Comparison of ENCODE assay signal across 18 cellular contexts in genomic region chr10:43106256-43107091, GRCh38. TPM values are rescaled to one million over a fixed set of nuclear protein-coding genes. Genes with fewer than 3 reads are reported as not detected.
DNase-seq lines count a peak whose midpoint lies in the region; ATAC-seq lines count a peak whose summit lies in the region.
"Had no signal": no experiment of that assay in that cellular context is flagged by ENCODE, and none has a peak within 500 bp of the region (broad histone marks: within the 10 kb centered on the region; RNA-seq: fewer than 3 reads in every experiment).

No MANE protein-coding gene starts in this region.

- peak overlapping the region; percentile 98 for H3K4me2 ChIP-seq in BLaER1

- H3K36me3 Mint-ChIP-seq in CD4-positive, CD25-positive, alpha-beta regulatory T cell = no peaks in the 10 kb centered on the region
- H3K36me3 Mint-ChIP-seq in T-helper 17 cell (ENCODE audit: low read depth) = no peaks in the 10 kb centered on the region
- no peaks in the 10 kb centered on the region for H3K36me3 Mint-ChIP-seq in naive thymus-derived CD8-positive, alpha-beta T cell

- H3K36me3 ChIP-seq in BLaER1 = no peaks in the 10 kb centered on the region
- no peaks in the 10 kb centered on the region for H3K36me3 ChIP-seq in CD4-positive, CD25-positive, alpha-beta regulatory T cell (ENCODE audit: control insufficient read depth, insufficient read depth, low read length)
- H3K36me3 ChIP-seq: breast epithelium, esophagus muscularis mucosa, pancreas, right lobe of liver, thoracic aorta had no signal

- peaks cover 57% of the 10 kb centered on the region for H3K4me1 ChIP-seq in BLaER1
- H3K4me1 ChIP-seq in CD4-positive, CD25-positive, alpha-beta regulatory T cell (ENCODE audit: control insufficient read depth, insufficient read depth, low read length, poor library complexity, severe bottlenecking) = peaks cover 14% of the 10 kb centered on the region
- H3K4me1 ChIP-seq: breast epithelium had no signal

- POLR2A ChIA-PET in naive thymus-derived CD8-positive, alpha-beta T cell (lab: Charles Lee) = no interaction called here

- no peak overlapping the region for H3K4me3 ChIP-seq in BLaER1
- H3K4me3 ChIP-seq in CD4-positive, CD25-positive, alpha-beta regulatory T cell (ENCODE audit: low read depth, low read length) = no peak overlapping the region
- H3K4me3 ChIP-seq: right lobe of liver had no signal

- H4K20me1 ChIP-seq in BLaER1 = no peaks in the 10 kb centered on the region

- H3K27me3 Mint-ChIP-seq in CD4-positive, CD25-positive, alpha-beta regulatory T cell = peaks cover 18% of the 10 kb centered on the region
- H3K27me3 Mint-ChIP-seq in T-helper 17 cell = peaks cover 21% of the 10 kb centered on the region
- peaks cover 12 to 25% (median 15%) of the 10 kb centered on the region in 5 donors for H3K27me3 Mint-ChIP-seq in naive thymus-derived CD8-positive, alpha-beta T cell

- no peak for DNase-seq in CD4-positive, CD25-positive, alpha-beta regulatory T cell
- DNase-seq in T-helper 17 cell (no peak), putamen (ENCODE audit: low spot score) (no peak), retina (no peak), UCSD-AML1 (lab: John Stamatoyannopoulos, UW; ENCODE audit: unreplicated experiment) (no peak)
- DNase-seq in naive thymus-derived CD8-positive, alpha-beta T cell = no peak
- DNase-seq: DMS53, endodermal cell, mesendoderm, NCI-H1417 treated with DMSO at 0.1 percent for 48 hours, NCI-H446 treated with DMSO at 0.1 percent for 48 hours, right lobe of liver, SHP77 treated with DMSO at 0.1 percent for 48 hours had no signal

- peaks cover 0 to 21% (median 2%) of the 10 kb centered on the region in 4 donors for H3K4me1 Mint-ChIP-seq in CD4-positive, CD25-positive, alpha-beta regulatory T cell
- peaks cover 8% of the 10 kb centered on the region for H3K4me1 Mint-ChIP-seq in T-helper 17 cell
- H3K4me1 Mint-ChIP-seq in naive thymus-derived CD8-positive, alpha-beta T cell = peaks cover 0 to 13% (median 6%) of the 10 kb centered on the region in 4 donors
- H3K4me1 Mint-ChIP-seq: endodermal cell had no signal

- H3K9me3 Mint-ChIP-seq in CD4-positive, CD25-positive, alpha-beta regulatory T cell = no peaks in the 10 kb centered on the region
- H3K9me3 Mint-ChIP-seq in naive thymus-derived CD8-positive, alpha-beta T cell = no peaks in the 10 kb centered on the region
- H3K9me3 Mint-ChIP-seq: endodermal cell had no signal

- no peaks in the 10 kb centered on the region for H3K9me3 ChIP-seq in BLaER1
- no peaks in the 10 kb centered on the region for H3K9me3 ChIP-seq in CD4-positive, CD25-positive, alpha-beta regulatory T cell (ENCODE audit: control insufficient read depth in 2 of 2, low read length in 2 of 2)
- no peaks in the 10 kb centered on the region for H3K9me3 ChIP-seq in T-helper 17 cell (ENCODE audit: control insufficient read depth, low read length, poor library complexity, severe bottlenecking)
- H3K9me3 ChIP-seq: breast epithelium, esophagus muscularis mucosa, pancreas, right lobe of liver, thoracic aorta had no signal

- ATAC-seq in CD4-positive, CD25-positive, alpha-beta regulatory T cell (ENCODE audit: low read depth in 2 of 2) = no peak
- ATAC-seq in T-helper 17 cell = no peak
- no peak for ATAC-seq in naive thymus-derived CD8-positive, alpha-beta T cell

- peak overlapping the region in 2 of 3 donors; percentile 31 to 60 for H3K27ac Mint-ChIP-seq in CD4-positive, CD25-positive, alpha-beta regulatory T cell
- no peak overlapping the region for H3K27ac Mint-ChIP-seq in T-helper 17 cell
- peak overlapping the region in 3 of 10 donors; percentile 7 to 63 (median 36) for H3K27ac Mint-ChIP-seq in naive thymus-derived CD8-positive, alpha-beta T cell
- H3K27ac Mint-ChIP-seq: endodermal cell had no signal

- no peak overlapping the region for H3K9ac ChIP-seq in BLaER1

- H3K4me3 Mint-ChIP-seq in CD4-positive, CD25-positive, alpha-beta regulatory T cell = peak overlapping the region in 2 of 4 donors; percentile 59 to 63
- peak overlapping the region; percentile 56 for H3K4me3 Mint-ChIP-seq in T-helper 17 cell
- peak overlapping the region in 6 of 10 donors; percentile 13 to 67 (median 40) for H3K4me3 Mint-ChIP-seq in naive thymus-derived CD8-positive, alpha-beta T cell
- H3K4me3 Mint-ChIP-seq: endodermal cell had no signal

- peaks cover 23% of the 10 kb centered on the region for H3K27me3 ChIP-seq in BLaER1
- H3K27me3 ChIP-seq in CD4-positive, CD25-positive, alpha-beta regulatory T cell (ENCODE audit: control insufficient read depth, insufficient read depth, low read length) = no peaks in the 10 kb centered on the region
- H3K27me3 ChIP-seq: breast epithelium, pancreas, right lobe of liver had no signal

- H3K27ac ChIP-seq in BLaER1 = no peak overlapping the region
- H3K27ac ChIP-seq in CD4-positive, CD25-positive, alpha-beta regulatory T cell (ENCODE audit: insufficient read depth, low read length, poor library complexity, severe bottlenecking) = no peak overlapping the region
- H3K27ac ChIP-seq: breast epithelium, esophagus muscularis mucosa, pancreas, right lobe of liver, thoracic aorta had no signal

RNA-seq across cellular contexts. Expression of gene RET, which starts 29.6 kb away (rescaled TPM):
- 0.37 TPM for total RNA-seq in CD4-positive, CD25-positive, alpha-beta regulatory T cell
- polyA plus RNA-seq in CD4-positive, CD25-positive, alpha-beta regulatory T cell = not detected
- under 1 TPM in 1 of 2 donors, not detected in 1; 0.34 TPM for total RNA-seq in T-helper 17 cell
- not detected for total RNA-seq in naive thymus-derived CD8-positive, alpha-beta T cell
- polyA plus RNA-seq in naive thymus-derived CD8-positive, alpha-beta T cell = not detected

RNA-seq across cellular contexts. Expression of gene CSGALNACT2, which starts 31.8 kb away (rescaled TPM):
- 69.4 TPM for total RNA-seq in CD4-positive, CD25-positive, alpha-beta regulatory T cell
- 10 to 100 TPM; 17.2 to 26.3 (median 22.8) TPM for polyA plus RNA-seq in CD4-positive, CD25-positive, alpha-beta regulatory T cell
- 10 to 100 TPM; 38.9 to 51.4 TPM for total RNA-seq in T-helper 17 cell
- total RNA-seq in naive thymus-derived CD8-positive, alpha-beta T cell = 10 to 100 TPM; 56.9 to 61.0 TPM
- 10 to 100 TPM; 15.0 to 20.0 (median 16.2) TPM for polyA plus RNA-seq in naive thymus-derived CD8-positive, alpha-beta T cell
